In the genomic region with DNA sequence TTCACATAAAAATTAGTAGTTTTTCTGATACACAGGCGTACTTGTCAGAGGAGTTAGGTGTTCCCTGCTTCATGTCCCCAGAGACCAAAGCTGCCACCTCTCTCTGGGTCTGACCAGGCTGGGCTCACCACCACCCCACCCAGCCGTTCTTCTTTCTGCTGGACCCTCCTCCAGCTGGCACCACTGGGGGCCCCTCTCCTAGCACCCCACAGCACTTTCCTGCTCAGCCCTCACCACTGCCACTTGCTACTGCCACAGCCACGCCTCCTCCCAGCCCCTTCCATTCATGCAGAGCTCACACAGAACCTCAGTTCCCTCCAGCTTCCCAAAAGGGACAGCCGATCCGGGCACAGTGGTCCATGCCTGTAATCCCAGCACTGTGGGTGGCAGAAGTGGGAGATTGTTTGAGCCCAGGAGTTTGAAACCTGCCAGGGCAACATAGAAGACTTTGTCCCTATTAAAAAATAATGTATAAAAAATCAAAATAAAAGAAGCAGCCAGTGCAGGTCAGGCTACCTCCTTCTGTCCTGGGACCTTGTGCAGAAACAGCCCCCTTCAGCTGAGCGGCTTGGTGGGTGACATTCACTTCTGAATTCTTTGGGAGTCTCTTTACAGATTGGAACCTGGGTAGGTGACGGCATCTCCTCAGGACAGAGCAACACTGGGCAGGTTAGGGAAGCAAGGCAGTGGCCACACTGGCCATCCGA, we compare ENCODE assay signal across 17 cellular contexts.
A peak's percentile ranks its signal among the peaks of the same experiment; 100 is the strongest.
DNase-seq lines count a peak whose midpoint lies in the region; ATAC-seq and TF ChIP-seq lines count a peak whose summit lies in the region.
"Had no signal": no experiment of that assay in that cellular context is flagged by ENCODE, and none has a peak within 500 bp of the region (broad histone marks: within the 10 kb centered on the region; RNA-seq: fewer than 3 reads in every experiment).

No MANE protein-coding gene starts in this region.

- CTCF ChIA-PET in activated CD4-positive, alpha-beta memory T cell treated with anti-CD3 and anti-CD28 coated beads, Interleukin-2, amount 10 ng/mL, durations not matched to agents 7 days and 5 days (lab: Charles Lee), result no interaction called here

- H3K4me3 Mint-ChIP-seq in stimulated activated naive CD8-positive, alpha-beta T cell treated with anti-CD3 and anti-CD28 coated beads, Interleukin-15, Interleukin-2, amounts not matched to agents 100 ng/mL and 50 ng/mL, for 24 hours, result no peak overlapping the region
- no peak overlapping the region for H3K4me3 Mint-ChIP-seq in activated CD4-positive, alpha-beta memory T cell treated with anti-CD3 and anti-CD28 coated beads, Interleukin-2, amount 10 ng/mL, durations not matched to agents 7 days and 5 days
- H3K4me3 Mint-ChIP-seq: memory B cell, WTC11 had no signal

- POLR2A ChIA-PET in activated CD4-positive, alpha-beta memory T cell treated with anti-CD3 and anti-CD28 coated beads, Interleukin-2, amount 10 ng/mL, durations not matched to agents 7 days and 5 days (lab: Charles Lee), result no interaction called here

- H3K36me3 ChIP-seq in right lobe of liver, result no peaks in the 10 kb centered on the region
- no peaks in the 10 kb centered on the region for H3K36me3 ChIP-seq in skeletal muscle tissue (ENCODE audit: control insufficient read depth in 3 of 3, insufficient read depth in 3 of 3, low read length in 3 of 3)
- H3K36me3 ChIP-seq: neutrophil had no signal

- DNase-seq in stimulated activated naive CD8-positive, alpha-beta T cell treated with anti-CD3 and anti-CD28 coated beads, Interleukin-15, Interleukin-2, amounts not matched to agents 100 U/mL and 50 U/mL, for 24 hours, result no peak
- peak in 1 of 3 donors; percentile 42 for DNase-seq in right lobe of liver
- DNase-seq in dedifferentiated amniotic fluid mesenchymal stem cell (ENCODE audit: extremely low spot score), result no peak
- no peak for DNase-seq in activated CD4-positive, alpha-beta memory T cell treated with anti-CD3 and anti-CD28 coated beads, Interleukin-2, amount 10 ng/mL, durations not matched to agents 7 days and 5 days
- DNase-seq: anterior cingulate cortex, COR-L47, KBM-7, NCI-H1092, NCI-H748 treated with DMSO at 0.1 percent for 48 hours, T-helper 1 cell had no signal

- H3K27ac ChIP-seq in right lobe of liver, result peak overlapping the region; percentile 76 to 89 (median 88)
- peak overlapping the region; percentile 90 for H3K27ac ChIP-seq in skeletal muscle tissue (ENCODE audit: low read depth, low read length)
- H3K27ac ChIP-seq: neutrophil had no signal

- H3K27me3 ChIP-seq in right lobe of liver, result no peaks in the 10 kb centered on the region
- no peaks in the 10 kb centered on the region for H3K27me3 ChIP-seq in skeletal muscle tissue (ENCODE audit: control insufficient read depth in 3 of 3, insufficient read depth in 3 of 3, low read length in 3 of 3)
- H3K27me3 ChIP-seq: neutrophil had no signal

- peaks cover 6% of the 10 kb centered on the region for H3K9me3 Mint-ChIP-seq in stimulated activated naive CD8-positive, alpha-beta T cell treated with anti-CD3 and anti-CD28 coated beads, Interleukin-15, Interleukin-2, amounts not matched to agents 100 ng/mL and 50 ng/mL, for 24 hours
- peaks cover 12% of the 10 kb centered on the region for H3K9me3 Mint-ChIP-seq in activated CD4-positive, alpha-beta memory T cell treated with anti-CD3 and anti-CD28 coated beads, Interleukin-2, amount 10 ng/mL, durations not matched to agents 7 days and 5 days
- H3K9me3 Mint-ChIP-seq: memory B cell had no signal

- no peaks in the 10 kb centered on the region for H3K36me3 Mint-ChIP-seq in stimulated activated naive CD8-positive, alpha-beta T cell treated with anti-CD3 and anti-CD28 coated beads, Interleukin-15, Interleukin-2, amounts not matched to agents 100 ng/mL and 50 ng/mL, for 24 hours (ENCODE audit: low read depth)
- H3K36me3 Mint-ChIP-seq in activated CD4-positive, alpha-beta memory T cell treated with anti-CD3 and anti-CD28 coated beads, Interleukin-2, amount 10 ng/mL, durations not matched to agents 7 days and 5 days (ENCODE audit: low read depth), result no peaks in the 10 kb centered on the region
- H3K36me3 Mint-ChIP-seq: memory B cell, WTC11 had no signal

- H3K27ac Mint-ChIP-seq in stimulated activated naive CD8-positive, alpha-beta T cell treated with anti-CD3 and anti-CD28 coated beads, Interleukin-15, Interleukin-2, amounts not matched to agents 100 ng/mL and 50 ng/mL, for 24 hours, result peak overlapping the region; percentile 38
- no peak overlapping the region for H3K27ac Mint-ChIP-seq in activated CD4-positive, alpha-beta memory T cell treated with anti-CD3 and anti-CD28 coated beads, Interleukin-2, amount 10 ng/mL, durations not matched to agents 7 days and 5 days
- H3K27ac Mint-ChIP-seq: memory B cell, WTC11 had no signal

- H3K27me3 Mint-ChIP-seq in stimulated activated naive CD8-positive, alpha-beta T cell treated with anti-CD3 and anti-CD28 coated beads, Interleukin-15, Interleukin-2, amounts not matched to agents 100 ng/mL and 50 ng/mL, for 24 hours, result no peaks in the 10 kb centered on the region
- H3K27me3 Mint-ChIP-seq in activated CD4-positive, alpha-beta memory T cell treated with anti-CD3 and anti-CD28 coated beads, Interleukin-2, amount 10 ng/mL, durations not matched to agents 7 days and 5 days, result no peaks in the 10 kb centered on the region
- H3K27me3 Mint-ChIP-seq: memory B cell had no signal

- intact Hi-C loops in right lobe of liver (cut with DNase I), result no loop called here

- no peaks in the 10 kb centered on the region for H3K9me3 ChIP-seq in right lobe of liver
- H3K9me3 ChIP-seq in skeletal muscle tissue (ENCODE audit: control insufficient read depth in 3 of 3, low read length in 3 of 3), result no peaks in the 10 kb centered on the region
- H3K9me3 ChIP-seq: neutrophil had no signal

- H3K4me3 ChIP-seq in right lobe of liver (no peak overlapping the region), skeletal muscle tissue (ENCODE audit: low read length in 3 of 3) (no peak overlapping the region)

- no peak overlapping the region for H3K9ac ChIP-seq in skeletal muscle tissue (ENCODE audit: low read depth in 1 of 3, low read length in 3 of 3)

- TF ChIP-seq POLR2A in right lobe of liver (IDR thresholded peaks at IDR 0.05), result no peak

- no peak for TF ChIP-seq CTCF in right lobe of liver (IDR thresholded peaks at IDR 0.05)

- peaks cover 23% of the 10 kb centered on the region for H3K4me1 Mint-ChIP-seq in stimulated activated naive CD8-positive, alpha-beta T cell treated with anti-CD3 and anti-CD28 coated beads, Interleukin-15, Interleukin-2, amounts not matched to agents 100 ng/mL and 50 ng/mL, for 24 hours (ENCODE audit: low read depth)
- peaks cover 4% of the 10 kb centered on the region for H3K4me1 Mint-ChIP-seq in activated CD4-positive, alpha-beta memory T cell treated with anti-CD3 and anti-CD28 coated beads, Interleukin-2, amount 10 ng/mL, durations not matched to agents 7 days and 5 days

- H3K4me1 ChIP-seq in right lobe of liver, result peaks cover 0 to 53% (median 28%) of the 10 kb centered on the region in 4 donors
- peaks cover 50 to 67% (median 56%) of the 10 kb centered on the region in 3 donors for H3K4me1 ChIP-seq in skeletal muscle tissue (ENCODE audit: control insufficient read depth in 3 of 3, insufficient read depth in 3 of 3, low read length in 3 of 3)

- no peak for ATAC-seq in stimulated activated naive CD8-positive, alpha-beta T cell treated with anti-CD3 and anti-CD28 coated beads, Interleukin-15, Interleukin-2, amounts not matched to agents 100 U/mL and 50 U/mL, for 24 hours
- ATAC-seq in right lobe of liver (no peak), GM19035 (IDR thresholded peaks at IDR 0.05; ENCODE audit: unreplicated experiment) (no peak), HG03039 (IDR thresholded peaks at IDR 0.05; ENCODE audit: unreplicated experiment) (no peak)
- ATAC-seq: WTC11 had no signal

- 73% methylated on average over 6 of the region's 8 CpGs for WGBS in right lobe of liver (ENCODE audit: insufficient coverage, low coverage, low lambda C conversion rate, missing lambda C conversion rate)
